Comparison of ENCODE assay signal across 1 cellular context in genomic region chr11:535519-536454, GRCh38.
TF ChIP-seq lines count a peak whose summit lies in the region.

Gene HRAS, minus strand, starts transcription at chr11:535576.

TF ChIP-seq in HepG2, 621 proteins besides CTCF, POLR2A, EP300 and RAD21 (continued from another document and continues in another):
- TF ChIP-seq, protein P1, sequence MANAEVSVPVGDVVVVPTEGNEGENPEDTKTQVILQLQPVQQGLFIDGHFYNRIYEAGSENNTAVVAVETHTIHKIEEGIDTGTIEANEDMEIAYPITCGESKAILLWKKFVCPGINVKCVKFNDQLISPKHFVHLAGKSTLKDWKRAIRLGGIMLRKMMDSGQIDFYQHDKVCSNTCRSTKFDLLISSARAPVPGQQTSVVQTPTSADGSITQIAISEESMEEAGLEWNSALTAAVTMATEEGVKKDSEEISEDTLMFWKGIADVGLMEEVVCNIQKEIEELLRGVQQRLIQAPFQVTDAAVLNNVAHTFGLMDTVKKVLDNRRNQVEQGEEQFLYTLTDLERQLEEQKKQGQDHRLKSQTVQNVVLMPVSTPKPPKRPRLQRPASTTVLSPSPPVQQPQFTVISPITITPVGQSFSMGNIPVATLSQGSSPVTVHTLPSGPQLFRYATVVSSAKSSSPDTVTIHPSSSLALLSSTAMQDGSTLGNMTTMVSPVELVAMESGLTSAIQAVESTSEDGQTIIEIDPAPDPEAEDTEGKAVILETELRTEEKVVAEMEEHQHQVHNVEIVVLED (CRISPR knock-in tag; IDR thresholded peaks at IDR 0.05; ENCODE audit: borderline replicate concordance), result peak; percentile 83
- TF ChIP-seq MED13 (CRISPR knock-in tag; IDR thresholded peaks at IDR 0.05), result no peak
- TF ChIP-seq ZFP82 (CRISPR knock-in tag; IDR thresholded peaks at IDR 0.05; ENCODE audit: borderline replicate concordance), result no peak
- TF ChIP-seq ZNF891 (CRISPR knock-in tag; IDR thresholded peaks at IDR 0.05), result no peak
- TF ChIP-seq REL (CRISPR knock-in tag; conservative IDR thresholded peaks at IDR 0.05), result no peak
- TF ChIP-seq MYC (CRISPR knock-in tag; IDR thresholded peaks at IDR 0.05; ENCODE audit: borderline replicate concordance), result peak; percentile 33; the same call in 1 of the 2 replicates
- peak; percentile 63 for TF ChIP-seq E2F1 (CRISPR knock-in tag; IDR thresholded peaks at IDR 0.05)
- TF ChIP-seq, protein P2, sequence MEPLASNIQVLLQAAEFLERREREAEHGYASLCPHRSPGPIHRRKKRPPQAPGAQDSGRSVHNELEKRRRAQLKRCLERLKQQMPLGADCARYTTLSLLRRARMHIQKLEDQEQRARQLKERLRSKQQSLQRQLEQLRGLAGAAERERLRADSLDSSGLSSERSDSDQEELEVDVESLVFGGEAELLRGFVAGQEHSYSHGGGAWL (CRISPR knock-in tag; IDR thresholded peaks at IDR 0.05), result peak; percentile 62; the same call in 1 of the 2 replicates
- TF ChIP-seq MTF2 (CRISPR knock-in tag; IDR thresholded peaks at IDR 0.05; ENCODE audit: borderline replicate concordance), result no peak
- TF ChIP-seq, protein P3, sequence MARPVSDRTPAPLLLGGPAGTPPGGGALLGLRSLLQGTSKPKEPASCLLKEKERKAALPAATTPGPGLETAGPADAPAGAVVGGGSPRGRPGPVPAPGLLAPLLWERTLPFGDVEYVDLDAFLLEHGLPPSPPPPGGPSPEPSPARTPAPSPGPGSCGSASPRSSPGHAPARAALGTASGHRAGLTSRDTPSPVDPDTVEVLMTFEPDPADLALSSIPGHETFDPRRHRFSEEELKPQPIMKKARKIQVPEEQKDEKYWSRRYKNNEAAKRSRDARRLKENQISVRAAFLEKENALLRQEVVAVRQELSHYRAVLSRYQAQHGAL (CRISPR knock-in tag; IDR thresholded peaks at IDR 0.05; ENCODE audit: not compliant biosample characterization), result peak; percentile 73
- TF ChIP-seq YY1 (IDR thresholded peaks at IDR 0.05; ENCODE audit: insufficient read depth, insufficient replicate concordance, low read depth, low read length), result peak; percentile 44
- TF ChIP-seq ELF1 (CRISPR knock-in tag; IDR thresholded peaks at IDR 0.05), result peak; percentile 82
- TF ChIP-seq NRL (CRISPR knock-in tag; IDR thresholded peaks at IDR 0.05; ENCODE audit: borderline replicate concordance), result no peak
- TF ChIP-seq SAP130 (CRISPR knock-in tag; IDR thresholded peaks at IDR 0.05; ENCODE audit: low read depth), result peak; percentile 68
- peak; percentile 58; the same call in 1 of the 2 replicates for TF ChIP-seq TFDP1 (CRISPR knock-in tag; IDR thresholded peaks at IDR 0.05; ENCODE audit: borderline replicate concordance)
- TF ChIP-seq, protein P4, sequence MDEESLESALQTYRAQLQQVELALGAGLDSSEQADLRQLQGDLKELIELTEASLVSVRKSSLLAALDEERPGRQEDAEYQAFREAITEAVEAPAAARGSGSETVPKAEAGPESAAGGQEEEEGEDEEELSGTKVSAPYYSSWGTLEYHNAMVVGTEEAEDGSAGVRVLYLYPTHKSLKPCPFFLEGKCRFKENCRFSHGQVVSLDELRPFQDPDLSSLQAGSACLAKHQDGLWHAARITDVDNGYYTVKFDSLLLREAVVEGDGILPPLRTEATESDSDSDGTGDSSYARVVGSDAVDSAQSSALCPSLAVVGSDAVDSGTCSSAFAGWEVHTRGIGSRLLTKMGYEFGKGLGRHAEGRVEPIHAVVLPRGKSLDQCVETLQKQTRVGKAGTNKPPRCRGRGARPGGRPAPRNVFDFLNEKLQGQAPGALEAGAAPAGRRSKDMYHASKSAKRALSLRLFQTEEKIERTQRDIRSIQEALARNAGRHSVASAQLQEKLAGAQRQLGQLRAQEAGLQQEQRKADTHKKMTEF (CRISPR knock-in tag; IDR thresholded peaks at IDR 0.05), result peak; percentile 51; the same call in 1 of the 2 replicates
- TF ChIP-seq ELF3 (CRISPR knock-in tag; IDR thresholded peaks at IDR 0.05), result peak; percentile 60
- no peak for TF ChIP-seq MED8 (CRISPR knock-in tag; IDR thresholded peaks at IDR 0.05; ENCODE audit: insufficient replicate concordance)
- 0 out of 2 replicates have a peak, but pooled peaks have one; percentile 30 for TF ChIP-seq ZBTB7A (CRISPR knock-in tag; IDR thresholded peaks at IDR 0.05)
- TF ChIP-seq ZNF766 (CRISPR knock-in tag; IDR thresholded peaks at IDR 0.05; ENCODE audit: borderline replicate concordance), result no peak
- TF ChIP-seq, protein P5, sequence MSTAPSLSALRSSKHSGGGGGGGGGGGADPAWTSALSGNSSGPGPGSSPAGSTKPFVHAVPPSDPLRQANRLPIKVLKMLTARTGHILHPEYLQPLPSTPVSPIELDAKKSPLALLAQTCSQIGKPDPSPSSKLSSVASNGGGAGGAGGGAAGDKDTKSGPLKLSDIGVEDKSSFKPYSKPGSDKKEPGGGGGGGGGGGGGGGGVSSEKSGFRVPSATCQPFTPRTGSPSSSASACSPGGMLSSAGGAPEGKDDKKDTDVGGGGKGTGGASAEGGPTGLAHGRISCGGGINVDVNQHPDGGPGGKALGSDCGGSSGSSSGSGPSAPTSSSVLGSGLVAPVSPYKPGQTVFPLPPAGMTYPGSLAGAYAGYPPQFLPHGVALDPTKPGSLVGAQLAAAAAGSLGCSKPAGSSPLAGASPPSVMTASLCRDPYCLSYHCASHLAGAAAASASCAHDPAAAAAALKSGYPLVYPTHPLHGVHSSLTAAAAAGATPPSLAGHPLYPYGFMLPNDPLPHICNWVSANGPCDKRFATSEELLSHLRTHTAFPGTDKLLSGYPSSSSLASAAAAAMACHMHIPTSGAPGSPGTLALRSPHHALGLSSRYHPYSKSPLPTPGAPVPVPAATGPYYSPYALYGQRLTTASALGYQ (CRISPR knock-in tag; IDR thresholded peaks at IDR 0.05), result 0 out of 2 replicates have a peak, but pooled peaks have one; percentile 31
- TF ChIP-seq RORA (CRISPR knock-in tag; IDR thresholded peaks at IDR 0.05), result no peak
- no peak for TF ChIP-seq NFIB (CRISPR knock-in tag; IDR thresholded peaks at IDR 0.05; ENCODE audit: borderline replicate concordance)
- TF ChIP-seq TBX2 (CRISPR knock-in tag; IDR thresholded peaks at IDR 0.05; ENCODE audit: borderline replicate concordance), result peak; percentile 40; the same call in 1 of the 2 replicates
- 0 out of 2 replicates have a peak, but pooled peaks have one; percentile 49 for TF ChIP-seq ZNF550 (CRISPR knock-in tag; IDR thresholded peaks at IDR 0.05; ENCODE audit: borderline replicate concordance)
- TF ChIP-seq HES4 (CRISPR knock-in tag; IDR thresholded peaks at IDR 0.05; ENCODE audit: borderline replicate concordance), result peak; percentile 83; the same call in 1 of the 2 replicates
- 0 out of 2 replicates have a peak, but pooled peaks have one; percentile 35 for TF ChIP-seq AKAP8 (CRISPR knock-in tag; IDR thresholded peaks at IDR 0.05)
- TF ChIP-seq AGO1 (IDR thresholded peaks at IDR 0.05; ENCODE audit: low read depth, low read length, poor library complexity, severe bottlenecking), result peak; percentile 64
- TF ChIP-seq ZNF703 (CRISPR knock-in tag; IDR thresholded peaks at IDR 0.05; ENCODE audit: borderline replicate concordance), result no peak
- TF ChIP-seq PAX8 (CRISPR knock-in tag; IDR thresholded peaks at IDR 0.05; ENCODE audit: borderline replicate concordance), result 0 out of 2 replicates have a peak, but pooled peaks have one; percentile 19
- no peak for TF ChIP-seq SRSF4 (IDR thresholded peaks at IDR 0.05; ENCODE audit: low read depth, low read length, poor library complexity, severe bottlenecking)
- TF ChIP-seq SPEN (CRISPR knock-in tag; IDR thresholded peaks at IDR 0.05; ENCODE audit: low read depth), result peak; percentile 39; the same call in 1 of the 2 replicates
- TF ChIP-seq NFYB (CRISPR knock-in tag; IDR thresholded peaks at IDR 0.05), result peak; percentile 90
- TF ChIP-seq MLLT10 (CRISPR knock-in tag; IDR thresholded peaks at IDR 0.05), result no peak
- TF ChIP-seq HNF4G (IDR thresholded peaks at IDR 0.05; ENCODE audit: borderline replicate concordance, low read depth, low read length), result no peak
- TF ChIP-seq HNF4G (CRISPR knock-in tag; IDR thresholded peaks at IDR 0.05; ENCODE audit: borderline replicate concordance, low read depth), result peak; percentile 36; the same call in 1 of the 2 replicates
- no peak for TF ChIP-seq ZNF224 (CRISPR knock-in tag; IDR thresholded peaks at IDR 0.05)
- TF ChIP-seq ZNF576 (CRISPR knock-in tag; IDR thresholded peaks at IDR 0.05), result no peak
- TF ChIP-seq RBFOX2 (IDR thresholded peaks at IDR 0.05; ENCODE audit: low read depth, low read length), result peak; percentile 82
- TF ChIP-seq ZNF883 (CRISPR knock-in tag; IDR thresholded peaks at IDR 0.05; ENCODE audit: not compliant biosample characterization), result peak; percentile 50
- TF ChIP-seq, protein P6, sequence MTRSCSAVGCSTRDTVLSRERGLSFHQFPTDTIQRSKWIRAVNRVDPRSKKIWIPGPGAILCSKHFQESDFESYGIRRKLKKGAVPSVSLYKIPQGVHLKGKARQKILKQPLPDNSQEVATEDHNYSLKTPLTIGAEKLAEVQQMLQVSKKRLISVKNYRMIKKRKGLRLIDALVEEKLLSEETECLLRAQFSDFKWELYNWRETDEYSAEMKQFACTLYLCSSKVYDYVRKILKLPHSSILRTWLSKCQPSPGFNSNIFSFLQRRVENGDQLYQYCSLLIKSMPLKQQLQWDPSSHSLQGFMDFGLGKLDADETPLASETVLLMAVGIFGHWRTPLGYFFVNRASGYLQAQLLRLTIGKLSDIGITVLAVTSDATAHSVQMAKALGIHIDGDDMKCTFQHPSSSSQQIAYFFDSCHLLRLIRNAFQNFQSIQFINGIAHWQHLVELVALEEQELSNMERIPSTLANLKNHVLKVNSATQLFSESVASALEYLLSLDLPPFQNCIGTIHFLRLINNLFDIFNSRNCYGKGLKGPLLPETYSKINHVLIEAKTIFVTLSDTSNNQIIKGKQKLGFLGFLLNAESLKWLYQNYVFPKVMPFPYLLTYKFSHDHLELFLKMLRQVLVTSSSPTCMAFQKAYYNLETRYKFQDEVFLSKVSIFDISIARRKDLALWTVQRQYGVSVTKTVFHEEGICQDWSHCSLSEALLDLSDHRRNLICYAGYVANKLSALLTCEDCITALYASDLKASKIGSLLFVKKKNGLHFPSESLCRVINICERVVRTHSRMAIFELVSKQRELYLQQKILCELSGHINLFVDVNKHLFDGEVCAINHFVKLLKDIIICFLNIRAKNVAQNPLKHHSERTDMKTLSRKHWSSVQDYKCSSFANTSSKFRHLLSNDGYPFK (CRISPR knock-in tag; IDR thresholded peaks at IDR 0.05; ENCODE audit: borderline replicate concordance), result peak; percentile 51; the same call in 1 of the 2 replicates
- TF ChIP-seq ATF7-NPFF (CRISPR knock-in tag; IDR thresholded peaks at IDR 0.05; ENCODE audit: low read depth), result peak; percentile 68; the same call in 1 of the 2 replicates
- peak; percentile 50; the same call in 1 of the 2 replicates for TF ChIP-seq SIN3A (IDR thresholded peaks at IDR 0.05; ENCODE audit: borderline replicate concordance, low read depth, low read length)
- no peak for TF ChIP-seq ZNF746 (CRISPR knock-in tag; IDR thresholded peaks at IDR 0.05)
- no peak for TF ChIP-seq BRD4 (CRISPR knock-in tag; IDR thresholded peaks at IDR 0.05)
- no peak for TF ChIP-seq SATB2 (CRISPR knock-in tag; IDR thresholded peaks at IDR 0.05)
- 0 out of 2 replicates have a peak, but pooled peaks have one; percentile 15 for TF ChIP-seq MIER3 (CRISPR knock-in tag; IDR thresholded peaks at IDR 0.05; ENCODE audit: borderline replicate concordance)
- TF ChIP-seq PATZ1 (CRISPR knock-in tag; IDR thresholded peaks at IDR 0.05), result peak; percentile 57
- peak; percentile 91 for TF ChIP-seq NFYC (CRISPR knock-in tag; IDR thresholded peaks at IDR 0.05)
- no peak for TF ChIP-seq ZNF256 (CRISPR knock-in tag; conservative IDR thresholded peaks at IDR 0.05)
- TF ChIP-seq ZNF772 (CRISPR knock-in tag; IDR thresholded peaks at IDR 0.05), result no peak
